In genomic region chr3:143166376-143166775, GRCh38 we compare ENCODE assay signal across 12 cellular contexts.
"Had no signal": no experiment of that assay in that cellular context is flagged by ENCODE, and none has a peak within 500 bp of the region (broad histone marks: within the 10 kb centered on the region; RNA-seq: fewer than 3 reads in every experiment).

No MANE protein-coding gene starts in this region.

- H3K27ac Mint-ChIP-seq: activated naive CD8-positive, alpha-beta T cell treated with anti-CD3 and anti-CD28 coated beads, Interleukin-2, amount 10 ng/mL, durations not matched to agents 7 days and 5 days; nephron progenitor cell had no signal

- H3K36me3 ChIP-seq: ascending aorta, esophagus muscularis mucosa, heart left ventricle, left lung, right lobe of liver had no signal

- H3K9me3 Mint-ChIP-seq: activated naive CD8-positive, alpha-beta T cell treated with anti-CD3 and anti-CD28 coated beads, Interleukin-2, amount 10 ng/mL, durations not matched to agents 7 days and 5 days; nephron progenitor cell had no signal

- DNase-seq: activated CD4-positive, alpha-beta T cell treated with anti-CD3 and anti-CD28 coated beads for 1 hour; activated CD8-positive, alpha-beta memory T cell treated with anti-CD3 and anti-CD28 coated beads for 24 hours; activated effector memory CD4-positive, alpha-beta T cell treated with Interleukin-2 at 50 U/mL for 16 hours; activated naive CD8-positive, alpha-beta T cell treated with anti-CD3 and anti-CD28 coated beads, Interleukin-2, amount 10 ng/mL, durations not matched to agents 7 days and 5 days; heart left ventricle; left lung; nephron progenitor cell; psoas muscle; right lobe of liver; stimulated activated naive CD4-positive, alpha-beta T cell treated with Interleukin-2 at 50 U/mL for 16 hours had no signal

- H3K27ac ChIP-seq: ascending aorta, esophagus muscularis mucosa, heart left ventricle, left lung, psoas muscle, right lobe of liver had no signal

- H3K27me3 Mint-ChIP-seq: activated naive CD8-positive, alpha-beta T cell treated with anti-CD3 and anti-CD28 coated beads, Interleukin-2, amount 10 ng/mL, durations not matched to agents 7 days and 5 days had no signal

- H3K4me1 Mint-ChIP-seq: nephron progenitor cell had no signal

- H3K27me3 ChIP-seq: ascending aorta, esophagus muscularis mucosa, heart left ventricle, left lung, right lobe of liver had no signal

- H3K4me3 Mint-ChIP-seq: activated naive CD8-positive, alpha-beta T cell treated with anti-CD3 and anti-CD28 coated beads, Interleukin-2, amount 10 ng/mL, durations not matched to agents 7 days and 5 days; nephron progenitor cell had no signal

- H3K4me3 ChIP-seq: ascending aorta, esophagus muscularis mucosa, heart left ventricle, left lung, psoas muscle, right lobe of liver had no signal

- ATAC-seq: psoas muscle had no signal

- H3K9me3 ChIP-seq: ascending aorta, esophagus muscularis mucosa, heart left ventricle, left lung, psoas muscle, right lobe of liver had no signal

- H3K4me1 ChIP-seq: ascending aorta, esophagus muscularis mucosa, psoas muscle, right lobe of liver had no signal
